ENCODE assay signal across 1 cellular context in the genomic region with DNA sequence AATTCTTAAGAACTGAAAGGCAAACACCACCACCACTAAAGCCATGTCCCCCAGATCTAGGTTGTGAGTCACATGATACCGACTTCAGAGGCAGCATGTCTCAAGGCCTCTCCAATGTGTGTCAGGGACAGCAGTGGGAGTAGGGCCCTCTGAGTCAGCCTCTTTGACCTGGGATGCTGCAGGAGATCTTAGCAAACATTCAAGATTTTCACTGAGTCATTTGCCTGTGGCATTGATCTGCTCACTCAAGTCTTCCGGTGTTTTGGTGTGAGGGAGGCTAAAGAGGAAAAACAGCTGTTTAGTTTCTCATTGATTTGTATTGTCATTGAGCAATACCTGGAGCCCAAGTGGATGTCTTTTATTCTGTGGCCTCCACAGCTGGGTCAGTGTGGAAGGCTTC.
TF ChIP-seq lines count a peak whose summit lies in the region.

No MANE protein-coding gene starts in this region.

TF ChIP-seq in H1, 55 proteins besides CTCF, POLR2A, EP300 and RAD21:
- TF ChIP-seq MAX (IDR thresholded peaks at IDR 0.05) (no peak), USF2 (IDR thresholded peaks at IDR 0.05; ENCODE audit: low read length) (no peak), GABPA (IDR thresholded peaks at IDR 0.05; ENCODE audit: borderline replicate concordance, insufficient read depth, low read length) (no peak), KDM5A (IDR thresholded peaks at IDR 0.05; ENCODE audit: low read length) (no peak), ATF2 (IDR thresholded peaks at IDR 0.05; ENCODE audit: low read length) (no peak), ASH2L (IDR thresholded peaks at IDR 0.05; ENCODE audit: low read length) (no peak), CREB1 (IDR thresholded peaks at IDR 0.05) (no peak), KDM4A (IDR thresholded peaks at IDR 0.05; ENCODE audit: low read depth, low read length, severe bottlenecking) (no peak), TBP (IDR thresholded peaks at IDR 0.05; ENCODE audit: low read depth, low read length) (no peak), HDAC6 (IDR thresholded peaks at IDR 0.05; ENCODE audit: low read depth, low read length) (no peak)
